21 cellular contexts compared by ENCODE assay signal in the genomic region with DNA sequence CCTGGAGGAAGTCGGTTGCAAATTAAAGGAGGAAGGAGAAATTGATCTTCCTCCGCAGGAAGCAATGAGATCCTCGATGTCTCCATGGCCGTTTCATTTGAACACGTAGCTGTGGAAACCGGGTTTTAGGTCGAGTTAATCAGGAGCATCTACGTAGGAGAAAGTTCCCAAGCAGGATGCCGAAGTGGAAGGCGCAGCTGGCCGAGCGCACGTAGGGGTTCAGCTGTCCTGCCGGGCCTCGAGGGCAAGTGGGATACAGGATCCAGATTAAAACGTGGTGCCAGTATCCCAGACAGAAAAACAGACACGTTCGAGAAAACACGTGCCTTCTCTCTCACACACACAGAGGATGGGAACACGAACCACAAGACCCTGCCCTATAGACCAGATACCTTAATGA.
"Had no signal": no experiment of that assay in that cellular context is flagged by ENCODE, and none has a peak within 500 bp of the region (broad histone marks: within the 10 kb centered on the region; RNA-seq: fewer than 3 reads in every experiment).

No MANE protein-coding gene starts in this region.

- H3K4me3 ChIP-seq: colonic mucosa, lung, sigmoid colon, skin epidermis, thoracic aorta, upper lobe of left lung, uterus had no signal

- H3K36me3 Mint-ChIP-seq: natural killer cell treated with Interleukin-12 subunit alpha and Interleukin-12 subunit beta and Interleukin-15 and Interleukin-18, amount 100 ng/mL, for 72 hours; stimulated activated naive B cell treated with anti-CD40 and anti-IgM and Interleukin-4, amounts not matched to agents 10 μg/mL and 1 μg/mL and 100 μg/mL, for 72 hours had no signal

- H3K9me3 Mint-ChIP-seq: natural killer cell treated with Interleukin-12 subunit alpha and Interleukin-12 subunit beta and Interleukin-15 and Interleukin-18, amount 100 ng/mL, for 72 hours; stimulated activated naive CD8-positive, alpha-beta T cell treated with anti-CD3 and anti-CD28 coated beads, Interleukin-15, amount 100 ng/mL, for 72 hours had no signal

- H3K4me3 Mint-ChIP-seq: natural killer cell treated with Interleukin-12 subunit alpha and Interleukin-12 subunit beta and Interleukin-15 and Interleukin-18, amount 100 ng/mL, for 72 hours; stimulated activated naive B cell treated with anti-CD40 and anti-IgM and Interleukin-4, amounts not matched to agents 10 μg/mL and 1 μg/mL and 100 μg/mL, for 72 hours; stimulated activated naive CD8-positive, alpha-beta T cell treated with anti-CD3 and anti-CD28 coated beads, Interleukin-15, amount 100 ng/mL, for 72 hours had no signal

- H3K27ac ChIP-seq: colonic mucosa, sigmoid colon, skin epidermis, thoracic aorta, upper lobe of left lung, uterus had no signal

- H3K27me3 Mint-ChIP-seq: stimulated activated naive CD8-positive, alpha-beta T cell treated with anti-CD3 and anti-CD28 coated beads, Interleukin-15, amount 100 ng/mL, for 72 hours had no signal

- H3K9me3 ChIP-seq: colonic mucosa, gastrocnemius medialis, sigmoid colon, thoracic aorta, upper lobe of left lung, uterus had no signal

- H3K27me3 ChIP-seq: colonic mucosa, gastrocnemius medialis, sigmoid colon, upper lobe of left lung, uterus had no signal

- FAIRE-seq: keratinocyte had no signal

- H3K4me1 ChIP-seq: colonic mucosa, gastrocnemius medialis, sigmoid colon, uterus had no signal

- ATAC-seq: esophagus mucosa; gastrocnemius medialis; left ventricle myocardium superior; natural killer cell treated with Interleukin-12 subunit alpha and Interleukin-12 subunit beta and Interleukin-15 and Interleukin-18, amount 100 ng/mL, for 72 hours; stimulated activated naive B cell treated with anti-CD40 and anti-IgM and Interleukin-4, amounts not matched to agents 10 μg/mL and 1 μg/mL and 100 μg/mL, for 72 hours; stimulated activated naive CD8-positive, alpha-beta T cell treated with anti-CD3 and anti-CD28 coated beads, Interleukin-15, amount 100 ng/mL, for 72 hours had no signal

- H3K27ac Mint-ChIP-seq: natural killer cell treated with Interleukin-12 subunit alpha and Interleukin-12 subunit beta and Interleukin-15 and Interleukin-18, amount 100 ng/mL, for 72 hours; stimulated activated naive B cell treated with anti-CD40 and anti-IgM and Interleukin-4, amounts not matched to agents 10 μg/mL and 1 μg/mL and 100 μg/mL, for 72 hours; stimulated activated naive CD8-positive, alpha-beta T cell treated with anti-CD3 and anti-CD28 coated beads, Interleukin-15, amount 100 ng/mL, for 72 hours had no signal

- DNase-seq: cerebellar nuclear complex; colonic mucosa; effector CD8-positive, alpha-beta T cell; gastrocnemius medialis; left ventricle myocardium superior; mesenchymal stem cell; midbrain; sigmoid colon; stimulated activated CD4-positive, alpha-beta T cell treated with anti-CD3 and anti-CD28 coated beads, Interleukin-2, amount 100 ng/mL, for 24 hours; stimulated activated CD4-positive, alpha-beta T cell treated with anti-CD3 and anti-CD28 coated beads, Interleukin-4, amount 100 ng/mL, for 4 hours; stimulated activated naive B cell treated with anti-CD40 and anti-IgM and Interleukin-4, amounts not matched to agents 10 μg/mL and 1 μg/mL and 100 μg/mL, for 72 hours; stimulated activated naive CD8-positive, alpha-beta T cell treated with anti-CD3 and anti-CD28 coated beads, Interleukin-15, amount 100 ng/mL, for 72 hours; substantia nigra; uterus had no signal

- H3K36me3 ChIP-seq: colonic mucosa, gastrocnemius medialis, sigmoid colon, thoracic aorta, upper lobe of left lung, uterus had no signal
